ENCODE assay signal across 15 cellular contexts in genomic region chr2:165440367-165440766, GRCh38. TPM values are rescaled to one million over a fixed set of nuclear protein-coding genes. Genes with fewer than 3 reads are reported as not detected.
DNase-seq lines count a peak whose midpoint lies in the region; ATAC-seq and TF ChIP-seq lines count a peak whose summit lies in the region.
"Had no signal": no experiment of that assay in that cellular context is flagged by ENCODE, and none has a peak within 500 bp of the region (broad histone marks: within the 10 kb centered on the region; RNA-seq: fewer than 3 reads in every experiment).

No MANE protein-coding gene starts in this region.

- H3K9me3 ChIP-seq in GM23248 (ENCODE audit: low read depth) = no peaks in the 10 kb centered on the region
- H3K9me3 ChIP-seq: left lung, prostate gland had no signal

- no peak for ATAC-seq in GM18868 (IDR thresholded peaks at IDR 0.05; ENCODE audit: unreplicated experiment)
- ATAC-seq: activated CD8-positive, alpha-beta T cell treated with anti-CD3 and anti-CD28 coated beads for 36 hours; left lung had no signal

- H3K4me1 ChIP-seq in GM23248 (ENCODE audit: insufficient read depth) = 0 out of 2 replicates have a peak, but pooled peaks cover 5% of the 10 kb centered on the region
- H3K4me1 ChIP-seq: left lung, prostate gland had no signal

- no peak for TF ChIP-seq CTCF in AG04449 (IDR thresholded peaks at IDR 0.05; ENCODE audit: insufficient read depth, low read length, missing control alignments)

- peak; percentile 5 for DNase-seq in AG04449 (ENCODE audit: low read depth, low spot score)
- peak; percentile 92 for DNase-seq in GM23248
- peak; percentile 54 for DNase-seq in astrocyte of the hippocampus (ENCODE audit: low read depth, low spot score)
- peak in 2 of 3 donors; percentile 30 to 31 for DNase-seq in immature natural killer cell
- no peak for DNase-seq in NCI-H1048 (lab: John Stamatoyannopoulos, UW)
- DNase-seq in GDM1 (lab: John Stamatoyannopoulos, UW) = no peak
- no peak for DNase-seq in stimulated activated CD4-positive, alpha-beta T cell treated with anti-CD3 and anti-CD28 coated beads, Interleukin-12 subunit alpha, Interleukin-12 subunit beta, amount 100 ng/mL, for 4 hours
- DNase-seq: activated CD8-positive, alpha-beta T cell treated with anti-CD3 and anti-CD28 coated beads for 36 hours; activated naive CD8-positive, alpha-beta T cell treated with anti-CD3 and anti-CD28 coated beads, Interleukin-2, amount 10 ng/mL, durations not matched to agents 7 days and 5 days; left lung; NCI-H526 treated with DMSO at 0.1 percent for 48 hours had no signal

- H2AFZ ChIP-seq in GM23248 = no peak overlapping the region

- WGBS in GM23248 (ENCODE audit: low coverage in 1 of 2, low lambda C conversion rate in 2 of 2, missing lambda C conversion rate in 2 of 2), 2 experiments = 0 to 3% methylated on average over 1 of the region's 1 CpG

- peaks cover 45 to 59% of the 10 kb centered on the region in 2 donors for H3K4me1 Mint-ChIP-seq in immature natural killer cell

- H3K27ac Mint-ChIP-seq in immature natural killer cell = peak overlapping the region in 5 of 6 donors; percentile 31 to 82 (median 70)
- H3K27ac Mint-ChIP-seq: activated CD8-positive, alpha-beta T cell treated with anti-CD3 and anti-CD28 coated beads for 36 hours; activated naive CD8-positive, alpha-beta T cell treated with anti-CD3 and anti-CD28 coated beads, Interleukin-2, amount 10 ng/mL, durations not matched to agents 7 days and 5 days; type B pancreatic cell had no signal

- H3K9me3 Mint-ChIP-seq in immature natural killer cell = peaks cover 0 to 1% (median 0%) of the 10 kb centered on the region in 6 donors
- H3K9me3 Mint-ChIP-seq: activated CD8-positive, alpha-beta T cell treated with anti-CD3 and anti-CD28 coated beads for 36 hours; activated naive CD8-positive, alpha-beta T cell treated with anti-CD3 and anti-CD28 coated beads, Interleukin-2, amount 10 ng/mL, durations not matched to agents 7 days and 5 days had no signal

- peaks cover 0 to 6% (median 1%) of the 10 kb centered on the region in 3 donors for H3K27me3 Mint-ChIP-seq in immature natural killer cell (ENCODE audit: low read depth in 3 of 3)
- H3K27me3 Mint-ChIP-seq: activated CD8-positive, alpha-beta T cell treated with anti-CD3 and anti-CD28 coated beads for 36 hours; activated naive CD8-positive, alpha-beta T cell treated with anti-CD3 and anti-CD28 coated beads, Interleukin-2, amount 10 ng/mL, durations not matched to agents 7 days and 5 days; type B pancreatic cell had no signal

- no peaks in the 10 kb centered on the region for H3K27me3 ChIP-seq in GM23248 (replicated peaks; ENCODE audit: insufficient read depth)
- H3K27me3 ChIP-seq: left lung had no signal

- peak overlapping the region in 2 of 5 donors; percentile 40 to 46 for H3K4me3 Mint-ChIP-seq in immature natural killer cell
- H3K4me3 Mint-ChIP-seq: activated CD8-positive, alpha-beta T cell treated with anti-CD3 and anti-CD28 coated beads for 36 hours; activated naive CD8-positive, alpha-beta T cell treated with anti-CD3 and anti-CD28 coated beads, Interleukin-2, amount 10 ng/mL, durations not matched to agents 7 days and 5 days; type B pancreatic cell had no signal

- no peaks in the 10 kb centered on the region for H4K20me1 ChIP-seq in GM23248 (ENCODE audit: insufficient read depth)

- H3K36me3 ChIP-seq in GM23248 (ENCODE audit: low read depth) = no peaks in the 10 kb centered on the region
- H3K36me3 ChIP-seq: left lung, prostate gland had no signal

- H3F3A ChIP-seq in GM23248 (ENCODE audit: insufficient read depth) = no peaks in the 10 kb centered on the region

- peak overlapping the region; percentile 25; the same call in 1 of the 2 replicates for H3K9ac ChIP-seq in GM23248

- H3K4me2 ChIP-seq in GM23248 (ENCODE audit: unreplicated experiment) = no peak overlapping the region

- no peak overlapping the region for H3K4me3 ChIP-seq in AG04449 (ENCODE audit: low read depth, low read length)
- no peak overlapping the region for H3K4me3 ChIP-seq in GM23248
- H3K4me3 ChIP-seq: left lung, prostate gland had no signal

- H3K27ac ChIP-seq in GM23248 = peak overlapping the region; percentile 43
- H3K27ac ChIP-seq: left lung, prostate gland had no signal

- H3K9me2 ChIP-seq in GM23248 (ENCODE audit: insufficient read depth) = no peaks in the 10 kb centered on the region

- no peaks in the 10 kb centered on the region for H3K79me2 ChIP-seq in GM23248 (ENCODE audit: insufficient read depth)

- POLR2A ChIA-PET in AG04449 (lab: Yijun Ruan, JAX) = no interaction called here

- CTCF ChIA-PET in AG04449 (lab: Yijun Ruan, JAX) = no interaction called here

- H3K36me3 Mint-ChIP-seq in immature natural killer cell = no peaks in the 10 kb centered on the region
- H3K36me3 Mint-ChIP-seq: activated naive CD8-positive, alpha-beta T cell treated with anti-CD3 and anti-CD28 coated beads, Interleukin-2, amount 10 ng/mL, durations not matched to agents 7 days and 5 days; type B pancreatic cell had no signal

- in situ Hi-C loops in GM23248 (cut with MboI) = no loop called here

RNA-seq across cellular contexts. Expression of gene CSRNP3, which starts 29.1 kb away (rescaled TPM):
- total RNA-seq in GM23248 (2014; rRNA removed; shearing (Covaris generic)) = 0.43 and 1.1 TPM in 2 replicates
- 0.73 and 1.2 TPM in 2 replicates for polyA plus RNA-seq in GM23248 (2016; fragmentation: Nextera tagmentation; extraction: Ambion mirVana)
- polyA plus RNA-seq in immature natural killer cell = not detected
- total RNA-seq: activated CD8-positive, alpha-beta T cell treated with anti-CD3 and anti-CD28 coated beads for 36 hours; activated naive CD8-positive, alpha-beta T cell treated with anti-CD3 and anti-CD28 coated beads, Interleukin-2, amount 10 ng/mL, durations not matched to agents 7 days and 5 days; T-helper 1 cell treated with Interleukin-12 subunit alpha and Interleukin-12 subunit beta and Interleukin-4 antibody, amounts not matched to agents 30 ng/mL and 1 ng/mL, for 36 hours had no signal

Comparison
In these comparisons a context has a peak if more than half of its experiments do, and no peak if none do; other contexts are left out.
1. DNase-seq: peak in AG04449 (single experiment), GM23248 (single experiment), astrocyte of the hippocampus (single experiment) and immature natural killer cell (2 of 3); none in NCI-H1048 (single experiment), GDM1 (single experiment) and stimulated activated CD4-positive, alpha-beta T cell treated with anti-CD3 and anti-CD28 coated beads, Interleukin-12 subunit alpha, Interleukin-12 subunit beta, amount 100 ng/mL, for 4 hours (single experiment).